In the genomic region with DNA sequence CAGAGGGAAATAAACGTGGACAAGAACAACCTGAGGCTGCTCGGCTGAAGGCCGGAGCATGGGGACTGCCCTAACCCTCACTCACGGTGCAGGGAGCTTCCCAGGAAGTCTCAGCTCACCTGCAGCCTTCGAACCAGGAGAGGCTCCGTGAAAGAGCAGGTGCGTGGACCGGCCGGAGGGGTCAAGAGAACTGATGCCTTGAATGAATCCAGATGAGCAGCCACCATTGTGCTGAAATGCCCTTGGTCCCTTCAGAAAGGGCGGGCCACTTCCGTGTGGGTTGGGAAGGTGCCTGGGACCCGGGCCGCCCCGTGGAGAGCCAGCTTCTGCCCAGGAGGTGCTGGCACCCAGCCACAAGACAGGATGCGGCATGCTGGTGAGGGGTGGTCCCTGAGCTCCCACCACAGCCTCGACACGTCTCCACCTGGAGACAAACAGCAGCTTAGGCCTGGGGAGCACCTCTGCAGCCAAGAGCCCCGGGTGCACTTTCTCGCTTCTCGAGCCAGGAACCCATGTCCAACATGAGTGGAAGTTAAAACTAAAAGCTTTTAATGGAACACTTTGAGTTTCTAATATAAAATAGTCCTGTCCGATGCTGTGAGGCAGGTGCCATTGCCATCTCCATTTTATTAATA, we compare ENCODE assay signal across 17 cellular contexts.
DNase-seq lines count a peak whose midpoint lies in the region; ATAC-seq, FAIRE-seq and TF ChIP-seq lines count a peak whose summit lies in the region.
"Had no signal": no experiment of that assay in that cellular context is flagged by ENCODE, and none has a peak within 500 bp of the region (broad histone marks: within the 10 kb centered on the region; RNA-seq: fewer than 3 reads in every experiment).

No MANE protein-coding gene starts in this region.

- FAIRE-seq in GM12891 (lab: Jason Lieb, UNC), result peak; percentile 20
- peak; percentile 94 for FAIRE-seq in bronchial epithelial cell (lab: Jason Lieb, UNC)
- FAIRE-seq: GM18507, H54 had no signal

- no peaks in the 10 kb centered on the region for H3K9me3 Mint-ChIP-seq in osteocyte (ENCODE audit: unreplicated experiment)
- no peaks in the 10 kb centered on the region for H3K9me3 Mint-ChIP-seq in activated T-cell treated with anti-CD3 and anti-CD28 coated beads, Interleukin-2, amount 50 U/mL, for 4 hours
- H3K9me3 Mint-ChIP-seq: CD8-positive, alpha-beta memory T cell had no signal

- H3K4me3 ChIP-seq in bronchial epithelial cell (ENCODE audit: low read depth, low read length), result no peak overlapping the region
- H3K4me3 ChIP-seq: BLaER1 had no signal

- H3K27me3 Mint-ChIP-seq in osteocyte (ENCODE audit: unreplicated experiment), result peaks cover 16% of the 10 kb centered on the region
- peaks cover 11% of the 10 kb centered on the region for H3K27me3 Mint-ChIP-seq in activated T-cell treated with anti-CD3 and anti-CD28 coated beads, Interleukin-2, amount 50 U/mL, for 4 hours (ENCODE audit: low read depth)

- TF ChIP-seq POLR2A in GM12891 (IDR thresholded peaks at IDR 0.05; ENCODE audit: low read depth, low read length), result no peak

- H3K27me3 ChIP-seq in bronchial epithelial cell (ENCODE audit: control insufficient read depth, insufficient read depth, low read length), result no peaks in the 10 kb centered on the region
- H3K27me3 ChIP-seq: BLaER1 had no signal

- H3K36me3 ChIP-seq in bronchial epithelial cell (ENCODE audit: control insufficient read depth, insufficient read depth, low read length), result no peaks in the 10 kb centered on the region
- H3K36me3 ChIP-seq: BLaER1 had no signal

- H3K4me3 Mint-ChIP-seq in osteocyte (ENCODE audit: unreplicated experiment), result no peak overlapping the region
- H3K4me3 Mint-ChIP-seq in activated T-cell treated with anti-CD3 and anti-CD28 coated beads, Interleukin-2, amount 50 U/mL, for 4 hours, result no peak overlapping the region
- H3K4me3 Mint-ChIP-seq: CD8-positive, alpha-beta memory T cell; IgD-negative memory B cell had no signal

- no peaks in the 10 kb centered on the region for H3K4me1 Mint-ChIP-seq in osteocyte (ENCODE audit: unreplicated experiment)
- H3K4me1 Mint-ChIP-seq in activated T-cell treated with anti-CD3 and anti-CD28 coated beads, Interleukin-2, amount 50 U/mL, for 4 hours (ENCODE audit: low read depth), result no peaks in the 10 kb centered on the region
- H3K4me1 Mint-ChIP-seq: CD8-positive, alpha-beta memory T cell; IgD-negative memory B cell had no signal

- CTCF ChIA-PET in RWPE1 (lab: Yijun Ruan, JAX), result no interaction called here

- H3K36me3 Mint-ChIP-seq in osteocyte (ENCODE audit: unreplicated experiment), result no peaks in the 10 kb centered on the region
- H3K36me3 Mint-ChIP-seq in activated T-cell treated with anti-CD3 and anti-CD28 coated beads, Interleukin-2, amount 50 U/mL, for 4 hours (ENCODE audit: insufficient read depth), result no peaks in the 10 kb centered on the region
- H3K36me3 Mint-ChIP-seq: CD8-positive, alpha-beta memory T cell; IgD-negative memory B cell had no signal

- no peak for ATAC-seq in GM18502 (IDR thresholded peaks at IDR 0.05; ENCODE audit: poor library complexity, unreplicated experiment)
- no peak for ATAC-seq in activated T-cell treated with anti-CD3 and anti-CD28 coated beads, Interleukin-2, amount 50 U/mL, for 4 hours

- no peak for TF ChIP-seq CTCF in bronchial epithelial cell (IDR thresholded peaks at IDR 0.05; ENCODE audit: insufficient read depth, low read length, severe bottlenecking)
- TF ChIP-seq CTCF in osteocyte (IDR thresholded peaks at IDR 0.05), result no peak
- no peak for TF ChIP-seq CTCF in RWPE1 (conservative IDR thresholded peaks at IDR 0.05; ENCODE audit: low read depth)

- no peak overlapping the region for H3K27ac ChIP-seq in RWPE1
- H3K27ac ChIP-seq: BLaER1 had no signal

- DNase-seq in GM12891 (ENCODE audit: insufficient read length, low spot score) (no peak), bronchial epithelial cell (ENCODE audit: low read depth) (no peak), islet precursor cell (peak; percentile 50), osteocyte (ENCODE audit: extremely low spot score, unreplicated experiment) (peak; percentile 84), RWPE1 (ENCODE audit: low spot score) (no peak)
- DNase-seq in activated T-cell treated with anti-CD3 and anti-CD28 coated beads, Interleukin-2, amount 50 U/mL, for 4 hours, result no peak
- DNase-seq: 8988T; AML-193; Caco-2; CD8-positive, alpha-beta memory T cell; DND-41; GDM1 had no signal

- H3K27ac Mint-ChIP-seq in osteocyte (ENCODE audit: unreplicated experiment), result no peak overlapping the region
- H3K27ac Mint-ChIP-seq: CD8-positive, alpha-beta memory T cell; IgD-negative memory B cell had no signal

- POLR2A ChIA-PET in RWPE1 (lab: Yijun Ruan, JAX; ENCODE audit: low non-redundant PET), result no interaction called here

TF ChIP-seq in GM12891, 5 proteins besides CTCF, POLR2A, EP300 and RAD21:
- TF ChIP-seq POLR2AphosphoS5 (IDR thresholded peaks at IDR 0.05; ENCODE audit: low read depth, low read length) (no peak), SPI1 (IDR thresholded peaks at IDR 0.05; ENCODE audit: low read depth, low read length) (no peak), TAF1 (IDR thresholded peaks at IDR 0.05; ENCODE audit: low read depth, low read length) (no peak), PAX5 (IDR thresholded peaks at IDR 0.05; ENCODE audit: insufficient read depth, low read length, severe bottlenecking) (no peak)

Comparison
In these comparisons a context has a peak if more than half of its experiments do, and no peak if none do; other contexts are left out.
1. DNase-seq: peak in islet precursor cell (single experiment) and osteocyte (single experiment); none in GM12891 (single experiment), bronchial epithelial cell (single experiment), activated T-cell treated with anti-CD3 and anti-CD28 coated beads, Interleukin-2, amount 50 U/mL, for 4 hours (single experiment) and RWPE1 (single experiment).